In genomic region chr2:168136392-168136977, GRCh38 we compare ENCODE assay signal across 1 cellular context.
TF ChIP-seq lines count a peak whose summit lies in the region.

No MANE protein-coding gene starts in this region.

TF ChIP-seq in endothelial cell of umbilical vein, 7 proteins besides CTCF, POLR2A, EP300 and RAD21:
- TF ChIP-seq JUN (IDR thresholded peaks at IDR 0.05; ENCODE audit: borderline replicate concordance, insufficient read depth, insufficient read length, low read depth) (no peak), GATA2 (IDR thresholded peaks at IDR 0.05; ENCODE audit: insufficient read depth, insufficient read length, low read depth, low read length) (no peak), MAX (IDR thresholded peaks at IDR 0.05; ENCODE audit: insufficient read depth, insufficient read length) (no peak), MYC (IDR thresholded peaks at IDR 0.05; ENCODE audit: low read depth, low read length) (no peak), EZH2 (IDR thresholded peaks at IDR 0.05; ENCODE audit: borderline replicate concordance, low read depth, low read length, severe bottlenecking) (no peak), POLR2AphosphoS5 (IDR thresholded peaks at IDR 0.05; ENCODE audit: insufficient read depth, low read depth, low read length) (no peak), FOS (IDR thresholded peaks at IDR 0.05; ENCODE audit: borderline replicate concordance, insufficient read depth, low read length) (no peak)
